ENCODE assay signal across 12 cellular contexts in genomic region chr1:230157409-230158390, GRCh38.
DNase-seq lines count a peak whose midpoint lies in the region; ATAC-seq and TF ChIP-seq lines count a peak whose summit lies in the region.
"Had no signal": no experiment of that assay in that cellular context is flagged by ENCODE, and none has a peak within 500 bp of the region (broad histone marks: within the 10 kb centered on the region; RNA-seq: fewer than 3 reads in every experiment).

No MANE protein-coding gene starts in this region.

- no peak overlapping the region for H3K4me3 ChIP-seq in vagina
- H3K4me3 ChIP-seq: breast epithelium had no signal

- H3K9me3 Mint-ChIP-seq in chondrocyte (ENCODE audit: low read depth) (peaks cover 4% of the 10 kb centered on the region), neural crest cell (peaks cover 3% of the 10 kb centered on the region)
- no peaks in the 10 kb centered on the region for H3K9me3 Mint-ChIP-seq in activated naive CD4-positive, alpha-beta T cell treated with anti-CD3 and anti-CD28 coated beads, Interleukin-2, amount 10 ng/mL, durations not matched to agents 7 days and 5 days

- H3K4me3 Mint-ChIP-seq in chondrocyte (ENCODE audit: unreplicated experiment) (no peak overlapping the region), neural crest cell (peak overlapping the region; percentile 63)
- no peak overlapping the region for H3K4me3 Mint-ChIP-seq in activated naive CD4-positive, alpha-beta T cell treated with anti-CD3 and anti-CD28 coated beads, Interleukin-2, amount 10 ng/mL, durations not matched to agents 7 days and 5 days

- no peak overlapping the region for H3K27ac ChIP-seq in vagina
- H3K27ac ChIP-seq: breast epithelium had no signal

- no peak for TF ChIP-seq CTCF in chondrocyte (IDR thresholded peaks at IDR 0.05)
- no peak for TF ChIP-seq CTCF in neural crest cell (conservative IDR thresholded peaks at IDR 0.05)
- no peak for TF ChIP-seq CTCF in vagina (IDR thresholded peaks at IDR 0.05)

- H3K4me1 ChIP-seq in vagina: peaks cover 20% of the 10 kb centered on the region
- H3K4me1 ChIP-seq: breast epithelium had no signal

- H3K27me3 ChIP-seq in vagina: no peaks in the 10 kb centered on the region
- H3K27me3 ChIP-seq: breast epithelium had no signal

- peaks cover 69% of the 10 kb centered on the region for H3K4me1 Mint-ChIP-seq in chondrocyte (ENCODE audit: low read depth)
- peaks cover 75% of the 10 kb centered on the region for H3K4me1 Mint-ChIP-seq in neural crest cell
- H3K4me1 Mint-ChIP-seq in activated naive CD4-positive, alpha-beta T cell treated with anti-CD3 and anti-CD28 coated beads, Interleukin-2, amount 10 ng/mL, durations not matched to agents 7 days and 5 days: peaks cover 17% of the 10 kb centered on the region

- TF ChIP-seq POLR2A in vagina (IDR thresholded peaks at IDR 0.05): no peak

- no peaks in the 10 kb centered on the region for H3K36me3 Mint-ChIP-seq in chondrocyte (ENCODE audit: low read depth)
- peaks cover 3% of the 10 kb centered on the region for H3K36me3 Mint-ChIP-seq in neural crest cell (ENCODE audit: low read depth)
- no peaks in the 10 kb centered on the region for H3K36me3 Mint-ChIP-seq in activated naive CD4-positive, alpha-beta T cell treated with anti-CD3 and anti-CD28 coated beads, Interleukin-2, amount 10 ng/mL, durations not matched to agents 7 days and 5 days

- intact Hi-C loops in vagina (cut with DNase I): no loop called here

- no peak for ATAC-seq in HG02571 (IDR thresholded peaks at IDR 0.05; ENCODE audit: unreplicated experiment)
- no peak for ATAC-seq in HG03439 (IDR thresholded peaks at IDR 0.05; ENCODE audit: unreplicated experiment)

- H3K27me3 Mint-ChIP-seq in chondrocyte (ENCODE audit: low read depth) (no peaks in the 10 kb centered on the region), neural crest cell (ENCODE audit: low read depth) (no peaks in the 10 kb centered on the region)
- no peaks in the 10 kb centered on the region for H3K27me3 Mint-ChIP-seq in activated naive CD4-positive, alpha-beta T cell treated with anti-CD3 and anti-CD28 coated beads, Interleukin-2, amount 10 ng/mL, durations not matched to agents 7 days and 5 days

- H3K9me3 ChIP-seq in vagina: no peaks in the 10 kb centered on the region
- H3K9me3 ChIP-seq: breast epithelium, SK-N-SH had no signal

- H3K27ac Mint-ChIP-seq in chondrocyte (ENCODE audit: unreplicated experiment) (peak overlapping the region; percentile 71), neural crest cell (ENCODE audit: unreplicated experiment) (peak overlapping the region; percentile 31)
- H3K27ac Mint-ChIP-seq in activated naive CD4-positive, alpha-beta T cell treated with anti-CD3 and anti-CD28 coated beads, Interleukin-2, amount 10 ng/mL, durations not matched to agents 7 days and 5 days: no peak overlapping the region

- H3K36me3 ChIP-seq in vagina: no peaks in the 10 kb centered on the region
- H3K36me3 ChIP-seq: breast epithelium had no signal

- peak; percentile 69 for DNase-seq in COLO668 (lab: John Stamatoyannopoulos, UW; ENCODE audit: unreplicated experiment)
- peak; percentile 52 for DNase-seq in NCI-H510A (lab: John Stamatoyannopoulos, UW)
- DNase-seq in chondrocyte (ENCODE audit: low spot score): no peak
- no peak for DNase-seq in neural crest cell (ENCODE audit: low read depth, low spot score)
- no peak for DNase-seq in activated naive CD4-positive, alpha-beta T cell treated with anti-CD3 and anti-CD28 coated beads, Interleukin-2, amount 10 ng/mL, durations not matched to agents 7 days and 5 days
- no peak for DNase-seq in vagina (ENCODE audit: extremely low spot score in 2 of 2)
- DNase-seq: GOT3, SK-N-SH, substantia nigra had no signal

- CTCF ChIA-PET in activated naive CD4-positive, alpha-beta T cell treated with anti-CD3 and anti-CD28 coated beads, Interleukin-2, amount 10 ng/mL, durations not matched to agents 7 days and 5 days (lab: Charles Lee): interaction anchor here (1.3 kb wide), 1 partner anchor 9 kb away, joined by 4 read pairs; no protein-coding TSS in a partner anchor

Comparison
In these comparisons a context has a peak if more than half of its experiments do, and no peak if none do; other contexts are left out.
1. DNase-seq: peak in COLO668 (single experiment) and NCI-H510A (single experiment); none in chondrocyte (single experiment), neural crest cell (single experiment), activated naive CD4-positive, alpha-beta T cell treated with anti-CD3 and anti-CD28 coated beads, Interleukin-2, amount 10 ng/mL, durations not matched to agents 7 days and 5 days (single experiment) and vagina (0 of 2).